In the genomic region with DNA sequence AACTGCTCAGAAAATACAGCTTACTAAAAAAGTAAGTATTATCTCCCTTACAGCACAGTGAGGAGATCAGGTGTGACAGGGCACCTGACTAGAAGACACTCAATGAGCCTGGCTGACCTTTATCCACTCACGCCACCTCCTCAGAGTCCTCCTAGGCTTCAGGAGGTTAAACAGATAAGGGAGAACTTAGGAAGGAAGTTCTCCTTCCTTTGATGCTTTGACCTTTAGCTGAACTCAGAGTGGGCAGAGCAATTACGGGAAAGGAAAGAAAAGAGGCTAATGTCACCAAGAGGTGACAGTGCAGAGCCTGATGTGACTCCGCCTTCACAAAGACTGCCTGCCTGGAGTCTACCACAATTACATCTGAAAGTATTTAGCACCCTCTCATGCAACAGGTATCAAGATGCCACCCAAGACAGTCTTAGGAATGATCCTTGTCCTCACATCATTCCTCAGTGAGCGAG, we compare ENCODE assay signal across 8 cellular contexts. TPM values are rescaled to one million over a fixed set of nuclear protein-coding genes. Genes with fewer than 3 reads are reported as not detected.
DNase-seq lines count a peak whose midpoint lies in the region; ATAC-seq lines count a peak whose summit lies in the region.

No MANE protein-coding gene starts in this region.

- ATAC-seq in GM18499 (IDR thresholded peaks at IDR 0.05; ENCODE audit: insufficient read depth, unreplicated experiment) (peak; percentile 32), GM21737 (IDR thresholded peaks at IDR 0.05; ENCODE audit: unreplicated experiment) (peak; percentile 46), left lobe of liver (peak; percentile 47)

- H3K36me3 ChIP-seq in GM23248 (ENCODE audit: low read depth), result no peaks in the 10 kb centered on the region

- H3K9me3 ChIP-seq in GM23248 (ENCODE audit: low read depth), result no peaks in the 10 kb centered on the region

- H3K4me3 ChIP-seq in GM23248, result no peak overlapping the region

- 0 out of 2 replicates have a peak, but pooled peaks cover 4% of the 10 kb centered on the region for H3K9me2 ChIP-seq in GM23248 (ENCODE audit: insufficient read depth)

- H3K79me2 ChIP-seq in GM23248 (ENCODE audit: insufficient read depth), result no peaks in the 10 kb centered on the region

- in situ Hi-C loops in GM23248 (cut with MboI), result no loop called here

- no peak overlapping the region for H3K9ac ChIP-seq in GM23248

- WGBS in GM23248 (ENCODE audit: low coverage in 1 of 2, low lambda C conversion rate in 2 of 2, missing lambda C conversion rate in 2 of 2), 2 experiments, result 92 to 94% methylated on average over 4 of the region's 4 CpGs

- no peak overlapping the region for H3K4me2 ChIP-seq in GM23248 (ENCODE audit: unreplicated experiment)

- H2AFZ ChIP-seq in GM23248, result no peak overlapping the region

- peaks cover 12% of the 10 kb centered on the region for H3F3A ChIP-seq in GM23248 (ENCODE audit: insufficient read depth)

- H4K20me1 ChIP-seq in GM23248 (ENCODE audit: insufficient read depth), result no peaks in the 10 kb centered on the region

- no peaks in the 10 kb centered on the region for H3K27me3 ChIP-seq in GM23248 (replicated peaks; ENCODE audit: insufficient read depth)

- peaks cover 11% of the 10 kb centered on the region for H3K4me1 ChIP-seq in GM23248 (ENCODE audit: insufficient read depth)

- DNase-seq in OCI-M1 (lab: John Stamatoyannopoulos, UW) (peak; percentile 91), left lobe of liver (ENCODE audit: low spot score) (no peak), COR-L47 (lab: John Stamatoyannopoulos, UW) (no peak), anterior cingulate cortex (lab: John Stamatoyannopoulos, UW) (no peak), GM23248 (no peak), RKO (ENCODE audit: low spot score) (no peak)

- H3K27ac ChIP-seq in GM23248, result no peak overlapping the region

RNA-seq across cellular contexts. Expression of a gene that starts 36.7 kb away (rescaled TPM):
- 116 TPM for total RNA-seq in left lobe of liver
- total RNA-seq in GM23248 (2014; rRNA removed; shearing (Covaris generic)), result 31.4 and 33.4 TPM in 2 replicates
- 9.8 and 10.5 TPM in 2 replicates for polyA plus RNA-seq in GM23248 (2016; fragmentation: Nextera tagmentation; extraction: Ambion mirVana)
